ENCODE assay signal across 1 cellular context in genomic region chr11:100673063-100673462, GRCh38.
TF ChIP-seq lines count a peak whose summit lies in the region.

No MANE protein-coding gene starts in this region.

TF ChIP-seq in K562, 482 proteins besides CTCF, POLR2A, EP300 and RAD21 (continued from another document):
- TF ChIP-seq, protein P1, sequence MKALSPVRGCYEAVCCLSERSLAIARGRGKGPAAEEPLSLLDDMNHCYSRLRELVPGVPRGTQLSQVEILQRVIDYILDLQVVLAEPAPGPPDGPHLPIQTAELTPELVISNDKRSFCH (CRISPR knock-in tag; IDR thresholded peaks at IDR 0.05), result no peak
- TF ChIP-seq, protein P1 (tag; IDR thresholded peaks at IDR 0.05), result no peak
- TF ChIP-seq ZNF124 (CRISPR knock-in tag; IDR thresholded peaks at IDR 0.05) (no peak), ETV1 (tag; conservative IDR thresholded peaks at IDR 0.05; ENCODE audit: low read depth) (no peak), KLF13 (tag; IDR thresholded peaks at IDR 0.05; ENCODE audit: borderline replicate concordance, low read depth) (no peak), NR4A1 (CRISPR knock-in tag; IDR thresholded peaks at IDR 0.05) (no peak), NR4A1 (tag; IDR thresholded peaks at IDR 0.05) (no peak), YBX1 (IDR thresholded peaks at IDR 0.05) (no peak), CLOCK (CRISPR knock-in tag; IDR thresholded peaks at IDR 0.05; ENCODE audit: borderline replicate concordance) (no peak), ZNF551 (CRISPR knock-in tag; IDR thresholded peaks at IDR 0.05) (no peak), MAFG (tag; conservative IDR thresholded peaks at IDR 0.05) (no peak)
- TF ChIP-seq, protein P2, sequence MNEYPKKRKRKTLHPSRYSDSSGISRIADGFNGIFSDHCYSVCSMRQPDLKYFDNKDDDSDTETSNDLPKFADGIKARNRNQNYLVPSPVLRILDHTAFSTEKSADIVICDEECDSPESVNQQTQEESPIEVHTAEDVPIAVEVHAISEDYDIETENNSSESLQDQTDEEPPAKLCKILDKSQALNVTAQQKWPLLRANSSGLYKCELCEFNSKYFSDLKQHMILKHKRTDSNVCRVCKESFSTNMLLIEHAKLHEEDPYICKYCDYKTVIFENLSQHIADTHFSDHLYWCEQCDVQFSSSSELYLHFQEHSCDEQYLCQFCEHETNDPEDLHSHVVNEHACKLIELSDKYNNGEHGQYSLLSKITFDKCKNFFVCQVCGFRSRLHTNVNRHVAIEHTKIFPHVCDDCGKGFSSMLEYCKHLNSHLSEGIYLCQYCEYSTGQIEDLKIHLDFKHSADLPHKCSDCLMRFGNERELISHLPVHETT (CRISPR knock-in tag; conservative IDR thresholded peaks at IDR 0.05 in 1 of 2, IDR thresholded peaks at IDR 0.05 in 1 of 2), result no peak
